ENCODE assay signal across 8 cellular contexts in the genomic region with DNA sequence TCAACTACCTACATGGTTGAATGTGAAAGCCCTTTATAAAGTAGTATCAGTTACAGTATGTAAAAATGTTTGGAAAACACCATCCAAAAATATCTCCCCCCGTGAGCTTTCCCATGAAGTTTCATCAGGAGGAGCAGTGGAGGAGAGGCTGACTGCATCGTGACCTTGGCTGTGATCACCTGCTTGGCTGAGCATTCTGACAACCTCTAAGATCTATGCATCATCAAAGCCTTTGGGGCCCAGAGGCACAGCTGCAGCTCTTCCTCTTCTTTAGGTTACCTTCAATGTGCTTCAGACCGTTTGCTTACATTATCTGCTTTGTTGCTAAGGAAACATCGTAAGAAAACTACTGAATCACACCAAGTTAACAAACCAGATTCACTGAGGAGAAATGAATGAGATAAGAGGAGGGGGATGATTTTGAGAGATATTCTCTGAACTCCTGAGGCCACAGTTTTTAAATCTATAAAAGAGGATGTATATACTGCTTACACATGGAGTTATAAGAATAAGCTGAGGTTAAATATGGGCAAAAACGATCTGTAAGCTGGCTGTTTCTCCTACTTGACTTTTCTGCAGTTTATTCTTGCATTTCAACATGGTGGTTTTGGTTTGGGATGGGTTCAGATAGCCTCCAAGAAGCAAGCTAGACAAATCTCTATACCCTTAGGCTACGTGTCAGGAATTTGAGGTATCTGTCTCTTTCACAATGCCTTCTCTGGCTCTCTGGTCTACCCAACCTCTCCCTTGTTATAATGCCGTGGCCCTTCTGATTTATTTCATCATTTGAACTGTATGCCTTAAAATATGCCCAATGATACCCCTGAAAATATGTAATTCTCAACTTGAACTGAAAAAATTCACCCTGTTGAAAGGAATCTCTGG. TPM values are rescaled to one million over a fixed set of nuclear protein-coding genes. Genes with fewer than 3 reads are reported as not detected.
DNase-seq lines count a peak whose midpoint lies in the region; ATAC-seq, FAIRE-seq and TF ChIP-seq lines count a peak whose summit lies in the region.

No MANE protein-coding gene starts in this region.

- peaks cover 30% of the 10 kb centered on the region for H3K4me1 Mint-ChIP-seq in endothelial cell (ENCODE audit: unreplicated experiment)

- peak; percentile 53 for FAIRE-seq in urothelium cell line (lab: Jason Lieb, UNC)

- no peak overlapping the region for H3K4me3 Mint-ChIP-seq in endothelial cell (ENCODE audit: unreplicated experiment)

- peak; percentile 20 to 83 (median 42) for DNase-seq in T-helper 1 cell
- DNase-seq in endothelial cell (ENCODE audit: low spot score) = no peak
- DNase-seq in urothelium cell line (ENCODE audit: low spot score) = no peak
- no peak for DNase-seq in NCI-H345 treated with DMSO at 0.1 percent for 48 hours (lab: John Stamatoyannopoulos, UW; ENCODE audit: unreplicated experiment)
- DNase-seq in cortex of kidney (lab: John Stamatoyannopoulos, UW) = no peak
- DNase-seq in GOT3 (lab: John Stamatoyannopoulos, UW) = no peak

- H3K27me3 Mint-ChIP-seq in endothelial cell (ENCODE audit: unreplicated experiment) = peaks cover 2% of the 10 kb centered on the region

- H3K9me3 Mint-ChIP-seq in endothelial cell (ENCODE audit: unreplicated experiment) = no peaks in the 10 kb centered on the region

- no peaks in the 10 kb centered on the region for H3K36me3 Mint-ChIP-seq in endothelial cell (ENCODE audit: low read depth, unreplicated experiment)

- TF ChIP-seq CTCF in endothelial cell (IDR thresholded peaks at IDR 0.05; ENCODE audit: unreplicated experiment) = no peak

- H3K27ac Mint-ChIP-seq in endothelial cell (ENCODE audit: unreplicated experiment) = peak overlapping the region; percentile 5

- peak; percentile 56 for ATAC-seq in GM18909 (IDR thresholded peaks at IDR 0.05; ENCODE audit: poor library complexity, unreplicated experiment)
- peak; percentile 63 for ATAC-seq in HG02981 (IDR thresholded peaks at IDR 0.05; ENCODE audit: unreplicated experiment)

RNA-seq across cellular contexts. Expression of gene GCSAM, which starts 4.0 kb away (rescaled TPM):
- not detected for total RNA-seq in endothelial cell (ENCODE audit: unreplicated experiment)

RNA-seq across cellular contexts. Expression of gene C3orf52, which starts 42.9 kb away (rescaled TPM):
- 8.3 TPM for total RNA-seq in endothelial cell (ENCODE audit: unreplicated experiment)

Comparison
In these comparisons a context has a peak if more than half of its experiments do, and no peak if none do; other contexts are left out.
1. DNase-seq: peak in T-helper 1 cell (5 of 5); none in endothelial cell (single experiment), urothelium cell line (single experiment), NCI-H345 treated with DMSO at 0.1 percent for 48 hours (single experiment), cortex of kidney (single experiment) and GOT3 (single experiment).